ENCODE assay signal across 8 cellular contexts in genomic region chr2:119174216-119174992, GRCh38. TPM values are rescaled to one million over a fixed set of nuclear protein-coding genes. Genes with fewer than 3 reads are reported as not detected.
A peak's percentile ranks its signal among the peaks of the same experiment; 100 is the strongest.
DNase-seq lines count a peak whose midpoint lies in the region; ATAC-seq and TF ChIP-seq lines count a peak whose summit lies in the region.

No MANE protein-coding gene starts in this region.

- intact Hi-C loops in prostate gland (cut with DNase I), result no loop called here

- H3K4me3 ChIP-seq in prostate gland, result no peak overlapping the region

- peak in 3 of 4 experiments; percentile 20 to 56 (median 46) for TF ChIP-seq CTCF in prostate gland (IDR thresholded peaks at IDR 0.05)

- no peaks in the 10 kb centered on the region for H3K9me3 ChIP-seq in prostate gland

- no peaks in the 10 kb centered on the region for H3K27me3 ChIP-seq in prostate gland (replicated peaks; ENCODE audit: insufficient read depth)

- H3K27ac ChIP-seq in prostate gland, result no peak overlapping the region

- peak; percentile 56 for ATAC-seq in HG02763 (IDR thresholded peaks at IDR 0.05; ENCODE audit: unreplicated experiment)

- 60% methylated on average over 20 of the region's 22 CpGs for WGBS in prostate gland

- peak; percentile 18 for DNase-seq in NCI-H2171 treated with DMSO at 0.1 percent for 48 hours (lab: John Stamatoyannopoulos, UW)
- no peak for DNase-seq in NCI-H2171 (lab: John Stamatoyannopoulos, UW)
- DNase-seq in NCI-H82 (lab: John Stamatoyannopoulos, UW), result peak; percentile 78
- peak; percentile 58 for DNase-seq in activated T-cell treated with anti-CD3 and anti-CD28 coated beads for 1 hour (ENCODE audit: low read depth)
- DNase-seq in fibroblast of peridontal ligament (ENCODE audit: extremely low read depth), result peak; percentile 7
- no peak for DNase-seq in prostate gland (ENCODE audit: low spot score)
- no peak for DNase-seq in occipital lobe (lab: John Stamatoyannopoulos, UW)

- TF ChIP-seq POLR2A in prostate gland (IDR thresholded peaks at IDR 0.05), result no peak

- no peaks in the 10 kb centered on the region for H3K4me1 ChIP-seq in prostate gland (replicated peaks)

- no peaks in the 10 kb centered on the region for H3K36me3 ChIP-seq in prostate gland

RNA-seq across cellular contexts. Expression of gene C1QL2, which starts 15.9 kb away (rescaled TPM):
- total RNA-seq in prostate gland (1 to 10 TPM in 1 of 2 donors, under 1 TPM in 1; 0.23 to 1.4 TPM), occipital lobe (1.6 TPM)

RNA-seq across cellular contexts. Expression of gene STEAP3, which starts 49.2 kb away (rescaled TPM):
- 10 to 100 TPM; 15.3 to 25.1 TPM for total RNA-seq in prostate gland
- not detected for total RNA-seq in occipital lobe

Comparison
In these comparisons a context has a peak if more than half of its experiments do, and no peak if none do; other contexts are left out.
1. DNase-seq: peak in NCI-H2171 treated with DMSO at 0.1 percent for 48 hours (single experiment), NCI-H82 (single experiment), activated T-cell treated with anti-CD3 and anti-CD28 coated beads for 1 hour (single experiment) and fibroblast of peridontal ligament (single experiment); none in NCI-H2171 (single experiment), prostate gland (single experiment) and occipital lobe (single experiment).
2. RNA of gene STEAP3, which starts 49.2 kb away (total RNA-seq): 15.3 to 25.1 TPM in prostate gland; not detected in occipital lobe (single experiment); every median in the first group is over 10 times any median in the second.